In the genomic region with DNA sequence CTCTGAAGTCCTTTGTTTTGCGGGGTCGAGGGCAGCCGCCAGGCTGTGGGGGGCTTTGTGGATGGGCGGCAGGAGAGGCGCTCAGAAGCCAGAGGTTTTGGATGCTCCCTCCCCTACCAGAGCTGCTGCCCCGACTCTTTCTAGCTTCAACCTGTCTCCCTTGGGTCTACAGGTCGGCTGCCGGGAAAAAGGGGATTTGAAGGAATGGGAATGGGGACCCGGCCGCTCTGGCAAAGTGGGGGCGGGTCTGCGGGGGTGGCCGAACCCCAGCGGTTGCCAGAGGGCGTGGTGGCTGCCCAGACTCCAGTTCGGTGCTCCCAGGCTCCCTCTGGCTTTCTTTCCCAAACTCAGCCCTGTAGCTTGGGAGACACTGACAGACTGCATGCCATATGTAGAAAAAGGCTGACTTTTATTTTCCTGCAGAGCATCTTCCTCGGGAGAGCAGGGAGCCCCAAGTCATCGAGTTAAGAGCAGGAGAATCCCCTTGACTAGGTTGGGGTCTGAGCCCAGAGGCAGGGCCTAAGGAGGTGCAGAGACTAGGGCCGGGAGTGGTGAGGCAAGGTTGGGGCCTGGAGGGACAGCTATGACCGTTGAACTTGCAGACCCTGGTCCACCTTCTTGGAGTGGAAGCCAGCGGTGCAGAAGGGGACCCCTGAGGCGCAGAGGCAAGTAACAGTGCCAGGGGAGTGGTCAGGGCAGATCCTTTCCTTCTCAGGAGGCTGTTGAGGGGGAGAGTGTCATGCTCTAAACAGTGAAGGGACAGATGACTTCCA, we compare ENCODE assay signal across 6 cellular contexts. TPM values are rescaled to one million over a fixed set of nuclear protein-coding genes. Genes with fewer than 3 reads are reported as not detected.
DNase-seq lines count a peak whose midpoint lies in the region; ATAC-seq and TF ChIP-seq lines count a peak whose summit lies in the region.

No MANE protein-coding gene starts in this region.

- CTCF ChIA-PET in MCF 10A (lab: Yijun Ruan, JAX), result interaction anchor here (0.6 to 5.5 kb wide), 10 partner anchors 9 to 195 kb away, joined by 3 to 62 read pairs (median 6); partner anchors contain the start of gene DHX16

- peak; percentile 51 for DNase-seq in MCF 10A (ENCODE audit: unreplicated experiment)
- DNase-seq in neural crest cell (ENCODE audit: low read depth, low spot score), result no peak
- DNase-seq in DMS153 treated with DMSO at 0.1 percent for 48 hours (lab: John Stamatoyannopoulos, UW; ENCODE audit: unreplicated experiment), result no peak

- H3K4me1 Mint-ChIP-seq in MCF 10A (ENCODE audit: insufficient read depth, unreplicated experiment), result peaks cover 58% of the 10 kb centered on the region
- H3K4me1 Mint-ChIP-seq in neural crest cell, result peaks cover 79% of the 10 kb centered on the region

- TSS peak; percentile 85 for BruUV-seq in MCF 10A (replicated peaks; lab: Mats Ljungman, UMichigan)

- POLR2A ChIA-PET in MCF 10A (lab: Yijun Ruan, JAX), result interaction anchor here (0.7 to 13.9 kb wide), 21 partner anchors 9 to 977 kb away, joined by 3 to 477 read pairs (median 4); partner anchors contain the start of genes DDR1, DHX16, FLOT1 and GPANK1

- TF ChIP-seq CTCF in MCF 10A (IDR thresholded peaks at IDR 0.05; ENCODE audit: unreplicated experiment), result no peak
- no peak for TF ChIP-seq CTCF in neural crest cell (conservative IDR thresholded peaks at IDR 0.05)

- no peaks in the 10 kb centered on the region for H3K27me3 Mint-ChIP-seq in MCF 10A (ENCODE audit: insufficient read depth, unreplicated experiment)
- H3K27me3 Mint-ChIP-seq in neural crest cell (ENCODE audit: low read depth), result no peaks in the 10 kb centered on the region

- H3K4me3 Mint-ChIP-seq in MCF 10A (ENCODE audit: unreplicated experiment), result peak overlapping the region; percentile 94
- H3K4me3 Mint-ChIP-seq in neural crest cell, result peak overlapping the region; percentile 96

- ATAC-seq in HG03280 (IDR thresholded peaks at IDR 0.05; ENCODE audit: unreplicated experiment), result no peak
- ATAC-seq in GM21717 (IDR thresholded peaks at IDR 0.05; ENCODE audit: unreplicated experiment), result no peak

- no peak for TF ChIP-seq EP300 in Ishikawa (IDR thresholded peaks at IDR 0.05; ENCODE audit: borderline replicate concordance)

- no peaks in the 10 kb centered on the region for H3K9me3 Mint-ChIP-seq in MCF 10A (ENCODE audit: unreplicated experiment)
- no peaks in the 10 kb centered on the region for H3K9me3 Mint-ChIP-seq in neural crest cell

- H3K27ac Mint-ChIP-seq in MCF 10A (ENCODE audit: low read depth, unreplicated experiment) (peak overlapping the region; percentile 80), neural crest cell (ENCODE audit: unreplicated experiment) (peak overlapping the region; percentile 97)

- no peak for TF ChIP-seq RAD21 in Ishikawa (IDR thresholded peaks at IDR 0.05; ENCODE audit: low read depth)

- peaks cover 13% of the 10 kb centered on the region for H3K36me3 Mint-ChIP-seq in MCF 10A (ENCODE audit: insufficient read depth, unreplicated experiment)
- H3K36me3 Mint-ChIP-seq in neural crest cell (ENCODE audit: low read depth), result no peaks in the 10 kb centered on the region

- intact Hi-C loops in MCF 10A (cut with micrococcal nuclease), result loop anchor here (2.0 to 5.0 kb wide), 2 partner anchors 134 to 189 kb away; no protein-coding TSS in a partner anchor

TF ChIP-seq in Ishikawa, 13 proteins besides CTCF, POLR2A, EP300 and RAD21:
- TF ChIP-seq EGR1 (IDR thresholded peaks at IDR 0.05) (peak; percentile 80), MAX (IDR thresholded peaks at IDR 0.05) (no peak; the same call in 1 of the 2 replicates)

RNA-seq across cellular contexts. Expression of gene PPP1R18, which starts 1.4 kb away (rescaled TPM):
- 66.9 and 74.7 TPM in 2 replicates for total RNA-seq in MCF 10A (2022)
- 71.0 and 71.1 TPM in 2 replicates for total RNA-seq in neural crest cell

RNA-seq across cellular contexts. Expression of gene NRM, which starts 2.9 kb away (rescaled TPM):
- total RNA-seq in MCF 10A (2022), result 3.8 and 5.3 TPM in 2 replicates
- 66.5 and 69.2 TPM in 2 replicates for total RNA-seq in neural crest cell

RNA-seq across cellular contexts. Expression of gene DHX16, which starts 15.0 kb away (rescaled TPM):
- total RNA-seq in MCF 10A (2022) (41.3 and 49.8 TPM in 2 replicates), neural crest cell (30.3 and 31.3 TPM in 2 replicates)

RNA-seq across cellular contexts. Expression of gene MDC1, which starts 29.2 kb away (rescaled TPM):
- total RNA-seq in MCF 10A (2022) (50.6 and 54.5 TPM in 2 replicates), neural crest cell (104 and 107 TPM in 2 replicates)

RNA-seq across cellular contexts. Expression of gene TUBB, which starts 32.3 kb away (rescaled TPM):
- total RNA-seq in MCF 10A (2022) (200 and 210 TPM in 2 replicates), neural crest cell (1,986 and 2,086 TPM in 2 replicates)

Comparison
In these comparisons a context has a peak if more than half of its experiments do, and no peak if none do; other contexts are left out.
1. RNA of gene NRM, which starts 2.9 kb away (total RNA-seq): 66.5 to 69.2 TPM in neural crest cell; 3.8 to 5.3 TPM in MCF 10A; every median in the first group is over 10 times any median in the second.